Comparison of ENCODE assay signal across 8 cellular contexts in the genomic region with DNA sequence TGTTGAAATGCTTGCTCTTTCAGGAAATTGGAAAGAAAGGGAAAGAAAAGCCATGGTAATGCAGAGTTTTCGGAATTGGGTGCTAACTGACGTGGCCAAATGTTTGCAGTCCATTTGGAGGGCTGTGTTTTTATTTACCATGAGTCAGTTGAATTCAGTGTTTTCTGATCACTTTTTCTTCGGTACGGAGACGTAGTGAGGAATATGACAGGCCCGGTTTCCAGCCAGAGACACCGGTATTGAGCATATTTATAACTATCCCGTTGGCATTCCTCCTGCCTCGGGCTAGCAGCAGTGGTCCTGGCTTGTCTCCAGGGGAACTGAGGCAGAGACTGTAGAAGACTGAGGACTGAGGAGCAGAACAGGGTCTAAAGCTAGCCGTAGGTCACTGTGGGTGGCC. TPM values are rescaled to one million over a fixed set of nuclear protein-coding genes. Genes with fewer than 3 reads are reported as not detected.
DNase-seq lines count a peak whose midpoint lies in the region; ATAC-seq and TF ChIP-seq lines count a peak whose summit lies in the region.

No MANE protein-coding gene starts in this region.

- peak overlapping the region; percentile 58 for H3K27ac Mint-ChIP-seq in T-helper 2 cell treated with Interferon-gamma antibody and Interleukin-4, amounts not matched to agents 5 μg/mL and 100 μg/mL, for 36 hours
- H3K27ac Mint-ChIP-seq in activated T-helper 17 cell treated with anti-CD3 and anti-CD28 coated beads, Interleukin-2, amount 50 U/mL, for 72 hours: peak overlapping the region; percentile 87
- H3K27ac Mint-ChIP-seq in immature natural killer cell: peak overlapping the region; percentile 67 to 92 (median 80)

- peak overlapping the region; percentile 84 for H3K4me3 Mint-ChIP-seq in T-helper 2 cell treated with Interferon-gamma antibody and Interleukin-4, amounts not matched to agents 5 μg/mL and 100 μg/mL, for 36 hours
- peak overlapping the region; percentile 98 for H3K4me3 Mint-ChIP-seq in activated T-helper 17 cell treated with anti-CD3 and anti-CD28 coated beads, Interleukin-2, amount 50 U/mL, for 72 hours
- peak overlapping the region; percentile 82 to 93 (median 90) for H3K4me3 Mint-ChIP-seq in immature natural killer cell

- H3K27me3 Mint-ChIP-seq in T-helper 2 cell treated with Interferon-gamma antibody and Interleukin-4, amounts not matched to agents 5 μg/mL and 100 μg/mL, for 36 hours (ENCODE audit: low read depth): peaks cover 2% of the 10 kb centered on the region
- H3K27me3 Mint-ChIP-seq in activated T-helper 17 cell treated with anti-CD3 and anti-CD28 coated beads, Interleukin-2, amount 50 U/mL, for 72 hours: no peaks in the 10 kb centered on the region
- H3K27me3 Mint-ChIP-seq in immature natural killer cell (ENCODE audit: low read depth in 3 of 3): peaks cover 0 to 4% (median 2%) of the 10 kb centered on the region in 3 donors

- no peak for DNase-seq in T-helper 2 cell treated with Interferon-gamma antibody and Interleukin-4, amounts not matched to agents 5 μg/mL and 100 μg/mL, for 36 hours (ENCODE audit: low spot score)
- DNase-seq in T-helper 2 cell (no peak), immature natural killer cell (no peak), substantia nigra (lab: John Stamatoyannopoulos, UW) (peak in 1 of 49 donors; percentile 62), SKM-1 treated with dmso at 0.1 percent for 144 hours (lab: John Stamatoyannopoulos, UW; ENCODE audit: unreplicated experiment) (no peak), GM20000 (ENCODE audit: low spot score) (no peak)

- H3K9me3 Mint-ChIP-seq in T-helper 2 cell treated with Interferon-gamma antibody and Interleukin-4, amounts not matched to agents 5 μg/mL and 100 μg/mL, for 36 hours: no peaks in the 10 kb centered on the region
- H3K9me3 Mint-ChIP-seq in activated T-helper 17 cell treated with anti-CD3 and anti-CD28 coated beads, Interleukin-2, amount 50 U/mL, for 72 hours: no peaks in the 10 kb centered on the region
- no peaks in the 10 kb centered on the region for H3K9me3 Mint-ChIP-seq in immature natural killer cell

- no peak for TF ChIP-seq CTCF in GM20000 (IDR thresholded peaks at IDR 0.05; ENCODE audit: extremely low read depth, missing control alignments)

- peaks cover 26% of the 10 kb centered on the region for H3K36me3 Mint-ChIP-seq in T-helper 2 cell treated with Interferon-gamma antibody and Interleukin-4, amounts not matched to agents 5 μg/mL and 100 μg/mL, for 36 hours (ENCODE audit: low read depth)
- peaks cover 53% of the 10 kb centered on the region for H3K36me3 Mint-ChIP-seq in activated T-helper 17 cell treated with anti-CD3 and anti-CD28 coated beads, Interleukin-2, amount 50 U/mL, for 72 hours (ENCODE audit: low read depth)
- peaks cover 17 to 21% (median 21%) of the 10 kb centered on the region in 3 donors for H3K36me3 Mint-ChIP-seq in immature natural killer cell

- no peak for ATAC-seq in activated T-helper 17 cell treated with anti-CD3 and anti-CD28 coated beads, Interleukin-2, amount 50 U/mL, for 72 hours (replicated peaks)
- ATAC-seq in GM21423 (IDR thresholded peaks at IDR 0.05; ENCODE audit: unreplicated experiment): no peak

- H3K4me1 Mint-ChIP-seq in T-helper 2 cell treated with Interferon-gamma antibody and Interleukin-4, amounts not matched to agents 5 μg/mL and 100 μg/mL, for 36 hours (ENCODE audit: low read depth): peaks cover 18% of the 10 kb centered on the region
- peaks cover 5% of the 10 kb centered on the region for H3K4me1 Mint-ChIP-seq in activated T-helper 17 cell treated with anti-CD3 and anti-CD28 coated beads, Interleukin-2, amount 50 U/mL, for 72 hours
- H3K4me1 Mint-ChIP-seq in immature natural killer cell: peaks cover 22 to 40% of the 10 kb centered on the region in 2 donors

- peak overlapping the region; percentile 44 for H3K27ac ChIP-seq in substantia nigra (ENCODE audit: low read depth, low read length, poor library complexity, severe bottlenecking)

RNA-seq across cellular contexts. Expression of a gene that starts 1.0 kb away (rescaled TPM):
- total RNA-seq in activated T-helper 17 cell treated with anti-CD3 and anti-CD28 coated beads, Interleukin-2, amount 50 U/mL, for 72 hours: 100 to 1,000 TPM in 1 of 2 donors, 10 to 100 TPM in 1; 61.9 to 100 TPM
- polyA plus RNA-seq in immature natural killer cell: 10 to 100 TPM; 16.0 to 33.1 (median 30.1) TPM

RNA-seq across cellular contexts. Expression of a gene that starts 45.7 kb away (rescaled TPM):
- 10 to 100 TPM; 45.7 to 60.4 TPM for total RNA-seq in activated T-helper 17 cell treated with anti-CD3 and anti-CD28 coated beads, Interleukin-2, amount 50 U/mL, for 72 hours
- polyA plus RNA-seq in immature natural killer cell: 10 to 100 TPM in 2 of 3 donors, 1 to 10 TPM in 1; 8.9 to 35.5 (median 23.9) TPM

RNA-seq across cellular contexts. Expression of a gene that starts 56.6 kb away (rescaled TPM):
- total RNA-seq in activated T-helper 17 cell treated with anti-CD3 and anti-CD28 coated beads, Interleukin-2, amount 50 U/mL, for 72 hours: not detected
- polyA plus RNA-seq in immature natural killer cell: 1 to 10 TPM in 1 of 3 donors, under 1 TPM in 2; 0.40 to 1.0 (median 0.44) TPM
